ENCODE assay signal across 28 cellular contexts in the genomic region with DNA sequence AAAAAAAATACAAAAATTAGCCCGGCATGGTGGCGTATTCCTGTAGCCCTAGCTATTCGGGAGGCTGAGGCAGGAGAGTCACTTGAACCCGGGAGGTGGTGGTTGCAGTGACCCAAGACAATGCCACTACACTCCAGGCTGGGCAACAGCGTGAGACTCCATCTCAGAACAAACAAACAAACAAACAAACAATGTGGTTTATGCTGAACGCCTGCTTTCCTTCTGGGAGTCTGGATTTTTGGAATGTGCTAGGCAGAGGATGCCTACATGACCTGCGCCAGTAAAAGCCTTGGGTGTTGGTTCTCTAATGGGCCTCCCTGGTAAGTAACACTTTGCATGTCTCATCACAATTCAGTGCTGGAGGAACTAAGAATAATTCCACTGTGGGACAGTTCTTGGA.
"Had no signal": no experiment of that assay in that cellular context is flagged by ENCODE, and none has a peak within 500 bp of the region (broad histone marks: within the 10 kb centered on the region; RNA-seq: fewer than 3 reads in every experiment).

No MANE protein-coding gene starts in this region.

- H3K9me3 Mint-ChIP-seq: natural killer cell; nephron; neural progenitor cell; stimulated activated effector memory CD8-positive, alpha-beta T cell treated with anti-CD3 and anti-CD28 coated beads, Interleukin-12 subunit alpha, Interleukin-12 subunit beta, amount 100 ng/mL, for 72 hours; stimulated activated naive CD8-positive, alpha-beta T cell treated with anti-CD3 and anti-CD28 coated beads, Interleukin-15, Interleukin-2, amounts not matched to agents 100 ng/mL and 50 ng/mL, for 24 hours had no signal

- H3K4me3 ChIP-seq: neural progenitor cell, pancreas, prostate gland, right lobe of liver, sigmoid colon, stomach, thoracic aorta, thyroid gland, tibial nerve, upper lobe of left lung, vagina had no signal

- H3K9me3 ChIP-seq: pancreas, prostate gland, right lobe of liver, sigmoid colon, thoracic aorta, thyroid gland, upper lobe of left lung, vagina had no signal

- H3K4me2 ChIP-seq: neural progenitor cell had no signal

- FAIRE-seq: pancreas, small intestine, urothelium cell line had no signal

- H3K27ac Mint-ChIP-seq: natural killer cell; nephron; neural progenitor cell; stimulated activated effector memory CD8-positive, alpha-beta T cell treated with anti-CD3 and anti-CD28 coated beads, Interleukin-12 subunit alpha, Interleukin-12 subunit beta, amount 100 ng/mL, for 72 hours; stimulated activated naive B cell treated with anti-CD40 and anti-IgM and Interleukin-4, amounts not matched to agents 10 μg/mL and 1 μg/mL and 100 μg/mL, for 72 hours; stimulated activated naive CD8-positive, alpha-beta T cell treated with anti-CD3 and anti-CD28 coated beads, Interleukin-15, Interleukin-2, amounts not matched to agents 100 ng/mL and 50 ng/mL, for 24 hours had no signal

- H3K4me3 Mint-ChIP-seq: naive thymus-derived CD4-positive, alpha-beta T cell; natural killer cell; nephron; neural progenitor cell; stimulated activated effector memory CD8-positive, alpha-beta T cell treated with anti-CD3 and anti-CD28 coated beads, Interleukin-12 subunit alpha, Interleukin-12 subunit beta, amount 100 ng/mL, for 72 hours; stimulated activated naive B cell treated with anti-CD40 and anti-IgM and Interleukin-4, amounts not matched to agents 10 μg/mL and 1 μg/mL and 100 μg/mL, for 72 hours; stimulated activated naive CD8-positive, alpha-beta T cell treated with anti-CD3 and anti-CD28 coated beads, Interleukin-15, Interleukin-2, amounts not matched to agents 100 ng/mL and 50 ng/mL, for 24 hours had no signal

- H3K4me1 ChIP-seq: neural progenitor cell, pancreas, prostate gland, right lobe of liver, sigmoid colon, stomach, thyroid gland, tibial nerve, upper lobe of left lung, vagina had no signal

- H3K27me3 Mint-ChIP-seq: naive thymus-derived CD4-positive, alpha-beta T cell; stimulated activated naive B cell treated with anti-CD40 and anti-IgM and Interleukin-4, amounts not matched to agents 10 μg/mL and 1 μg/mL and 100 μg/mL, for 72 hours; stimulated activated naive CD8-positive, alpha-beta T cell treated with anti-CD3 and anti-CD28 coated beads, Interleukin-15, Interleukin-2, amounts not matched to agents 100 ng/mL and 50 ng/mL, for 24 hours had no signal

- H3K36me3 Mint-ChIP-seq: natural killer cell; neural progenitor cell; stimulated activated effector memory CD8-positive, alpha-beta T cell treated with anti-CD3 and anti-CD28 coated beads, Interleukin-12 subunit alpha, Interleukin-12 subunit beta, amount 100 ng/mL, for 72 hours had no signal

- H2AFZ ChIP-seq: neural progenitor cell had no signal

- H3K27me3 ChIP-seq: neural progenitor cell, pancreas, right lobe of liver, sigmoid colon, stomach, thyroid gland, tibial nerve, upper lobe of left lung, vagina had no signal

- H3K9ac ChIP-seq: neural progenitor cell had no signal

- DNase-seq: naive thymus-derived CD4-positive, alpha-beta T cell; natural killer cell; occipital lobe; pancreas; retina; right cardiac atrium; right lobe of liver; sigmoid colon; small intestine; stimulated activated CD4-positive, alpha-beta T cell treated with anti-CD3 and anti-CD28 coated beads, Interleukin-15, amount 100 ng/mL, for 24 hours; stimulated activated CD4-positive, alpha-beta T cell treated with anti-CD3 and anti-CD28 coated beads, Interleukin-2, amount 100 ng/mL, for 24 hours; stimulated activated CD4-positive, alpha-beta T cell treated with anti-CD3 and anti-CD28 coated beads, Interleukin-2, amount 100 ng/mL, for 48 hours; stimulated activated CD4-positive, alpha-beta T cell treated with anti-CD3 and anti-CD28 coated beads, Interleukin-4, amount 100 ng/mL, for 24 hours; stimulated activated naive B cell treated with anti-CD40 and anti-IgM and Interleukin-4, amounts not matched to agents 10 μg/mL and 1 μg/mL and 100 μg/mL, for 72 hours; stimulated activated naive CD4-positive, alpha-beta T cell treated with Interleukin-2 at 50 U/mL for 16 hours; stomach; thyroid gland; trophoblast cell; upper lobe of left lung had no signal

- H3K36me3 ChIP-seq: neural progenitor cell, pancreas, prostate gland, right lobe of liver, sigmoid colon, stomach, thoracic aorta, thyroid gland, tibial nerve, upper lobe of left lung, vagina had no signal

- H3K27ac ChIP-seq: neural progenitor cell, pancreas, prostate gland, right lobe of liver, sigmoid colon, stomach, thoracic aorta, thyroid gland, tibial nerve, upper lobe of left lung, vagina had no signal

- H3K4me1 Mint-ChIP-seq: naive thymus-derived CD4-positive, alpha-beta T cell; natural killer cell; nephron; stimulated activated effector memory CD8-positive, alpha-beta T cell treated with anti-CD3 and anti-CD28 coated beads, Interleukin-12 subunit alpha, Interleukin-12 subunit beta, amount 100 ng/mL, for 72 hours had no signal
